ENCODE assay signal across 11 cellular contexts in genomic region chr17:13931111-13931526, GRCh38.
DNase-seq lines count a peak whose midpoint lies in the region; ATAC-seq, FAIRE-seq and TF ChIP-seq lines count a peak whose summit lies in the region.
"Had no signal": no experiment of that assay in that cellular context is flagged by ENCODE, and none has a peak within 500 bp of the region (broad histone marks: within the 10 kb centered on the region; RNA-seq: fewer than 3 reads in every experiment).

No MANE protein-coding gene starts in this region.

- H3K9me3 Mint-ChIP-seq in activated naive CD4-positive, alpha-beta T cell treated with anti-CD3 and anti-CD28 coated beads, Interleukin-2, amount 10 ng/mL, durations not matched to agents 7 days and 5 days = peaks cover 4% of the 10 kb centered on the region
- H3K9me3 Mint-ChIP-seq in Calu3 (ENCODE audit: low read depth, unreplicated experiment) = peaks cover 8% of the 10 kb centered on the region

- no peaks in the 10 kb centered on the region for H4K20me1 ChIP-seq in OCI-LY3 (ENCODE audit: insufficient read depth, low read length)

- H3K4me3 ChIP-seq in OCI-LY3 (ENCODE audit: low read length) (peak overlapping the region; percentile 36; the same call in 1 of the 2 replicates), fibroblast of the aortic adventitia (ENCODE audit: low read depth, low read length) (no peak overlapping the region), pancreas (no peak overlapping the region)
- H3K4me3 ChIP-seq: MG63 had no signal

- TF ChIP-seq CTCF in OCI-LY3 (IDR thresholded peaks at IDR 0.05; ENCODE audit: low read depth, low read length) (no peak), fibroblast of the aortic adventitia (IDR thresholded peaks at IDR 0.05; ENCODE audit: insufficient read depth, low read length) (no peak), pancreas (IDR thresholded peaks at IDR 0.05) (no peak), Calu3 (IDR thresholded peaks at IDR 0.05; ENCODE audit: unreplicated experiment) (no peak)

- H3K36me3 ChIP-seq in OCI-LY3 (replicated peaks; ENCODE audit: low read depth, low read length) = no peaks in the 10 kb centered on the region
- H3K36me3 ChIP-seq in pancreas = no peaks in the 10 kb centered on the region
- H3K36me3 ChIP-seq: MG63 had no signal

- H3K27me3 Mint-ChIP-seq in activated naive CD4-positive, alpha-beta T cell treated with anti-CD3 and anti-CD28 coated beads, Interleukin-2, amount 10 ng/mL, durations not matched to agents 7 days and 5 days = no peaks in the 10 kb centered on the region
- H3K27me3 Mint-ChIP-seq in Calu3 (ENCODE audit: unreplicated experiment) = no peaks in the 10 kb centered on the region

- no peak overlapping the region for H3K4me3 Mint-ChIP-seq in activated naive CD4-positive, alpha-beta T cell treated with anti-CD3 and anti-CD28 coated beads, Interleukin-2, amount 10 ng/mL, durations not matched to agents 7 days and 5 days
- H3K4me3 Mint-ChIP-seq in Calu3 (ENCODE audit: low read depth, unreplicated experiment) = no peak overlapping the region

- no peaks in the 10 kb centered on the region for H3K4me1 Mint-ChIP-seq in activated naive CD4-positive, alpha-beta T cell treated with anti-CD3 and anti-CD28 coated beads, Interleukin-2, amount 10 ng/mL, durations not matched to agents 7 days and 5 days
- no peaks in the 10 kb centered on the region for H3K4me1 Mint-ChIP-seq in Calu3 (ENCODE audit: low read depth, unreplicated experiment)

- BruUV-seq in Calu3 (replicated peaks; lab: Mats Ljungman, UMichigan) = no TSS peak

- peaks cover 2% of the 10 kb centered on the region for H3K36me3 Mint-ChIP-seq in activated naive CD4-positive, alpha-beta T cell treated with anti-CD3 and anti-CD28 coated beads, Interleukin-2, amount 10 ng/mL, durations not matched to agents 7 days and 5 days
- no peaks in the 10 kb centered on the region for H3K36me3 Mint-ChIP-seq in Calu3 (ENCODE audit: insufficient read depth, unreplicated experiment)

- peaks cover 33% of the 10 kb centered on the region for H3K4me1 ChIP-seq in OCI-LY3 (ENCODE audit: low read length)
- peaks cover 0 to 3% (median 0%) of the 10 kb centered on the region in 3 donors for H3K4me1 ChIP-seq in pancreas

- H3K27ac Mint-ChIP-seq in activated naive CD4-positive, alpha-beta T cell treated with anti-CD3 and anti-CD28 coated beads, Interleukin-2, amount 10 ng/mL, durations not matched to agents 7 days and 5 days = no peak overlapping the region
- H3K27ac Mint-ChIP-seq in Calu3 (ENCODE audit: unreplicated experiment) = no peak overlapping the region

- H2AFZ ChIP-seq in OCI-LY3 (ENCODE audit: low read depth, low read length) = 0 out of 2 replicates have a peak overlapping the region, but pooled peaks have one; percentile 27

- H3K27me3 ChIP-seq in OCI-LY3 (ENCODE audit: low read depth, low read length) (no peaks in the 10 kb centered on the region), pancreas (no peaks in the 10 kb centered on the region)
- H3K27me3 ChIP-seq: MG63 had no signal

- peak overlapping the region; percentile 87 for H3K27ac ChIP-seq in OCI-LY3 (ENCODE audit: low read length)
- peak overlapping the region in 1 of 4 donors; percentile 51 for H3K27ac ChIP-seq in pancreas

- intact Hi-C loops in pancreas (cut with DNase I) (no loop called here), Calu3 (cut with micrococcal nuclease; ENCODE audit: unreplicated experiment) (no loop called here)

- peak in 3 of 4 donors; percentile 34 to 82 (median 81) for ATAC-seq in pancreas

- WGBS in pancreas, 2 donors = 90 to 96% methylated on average over 3 of the region's 3 CpGs

- H3K9me3 ChIP-seq in OCI-LY3 (ENCODE audit: insufficient read depth, low read length) = no peaks in the 10 kb centered on the region
- H3K9me3 ChIP-seq in pancreas = no peaks in the 10 kb centered on the region
- H3K9me3 ChIP-seq: MG63 had no signal

- H3K79me2 ChIP-seq in OCI-LY3 (ENCODE audit: low read length) = no peaks in the 10 kb centered on the region

- FAIRE-seq in pancreas (lab: Jason Lieb, UNC) = no peak

- H3K9ac ChIP-seq in OCI-LY3 (ENCODE audit: low read length) = peak overlapping the region; percentile 25; the same call in 1 of the 2 replicates

- H3K4me2 ChIP-seq in OCI-LY3 (ENCODE audit: low read length) = peak overlapping the region; percentile 47

- CTCF ChIA-PET in activated naive CD4-positive, alpha-beta T cell treated with anti-CD3 and anti-CD28 coated beads, Interleukin-2, amount 10 ng/mL, durations not matched to agents 7 days and 5 days (lab: Charles Lee) = no interaction called here
- CTCF ChIA-PET in Calu3 (lab: Charles Lee) = no interaction called here

- peak; percentile 5 for DNase-seq in EL
- peak; percentile 45 for DNase-seq in fibroblast of the aortic adventitia (ENCODE audit: low read depth)
- DNase-seq in pancreas = peak in 1 of 6 donors; percentile 43
- no peak for DNase-seq in activated naive CD4-positive, alpha-beta T cell treated with anti-CD3 and anti-CD28 coated beads, Interleukin-2, amount 10 ng/mL, durations not matched to agents 7 days and 5 days
- DNase-seq in NCI-H82 (lab: John Stamatoyannopoulos, UW) = no peak
- DNase-seq in Calu3 = no peak
- DNase-seq in T-helper 9 cell = no peak
- DNase-seq: cerebellar nuclear complex; stimulated activated CD8-positive, alpha-beta memory T cell treated with anti-CD3 and anti-CD28 coated beads, Interleukin-4, amount 100 ng/mL, for 48 hours had no signal

Comparison
In these comparisons a context has a peak if more than half of its experiments do, and no peak if none do; other contexts are left out.
1. DNase-seq: peak in EL (single experiment) and fibroblast of the aortic adventitia (single experiment); none in activated naive CD4-positive, alpha-beta T cell treated with anti-CD3 and anti-CD28 coated beads, Interleukin-2, amount 10 ng/mL, durations not matched to agents 7 days and 5 days (single experiment), NCI-H82 (single experiment), Calu3 (single experiment) and T-helper 9 cell (single experiment).